Comparison of ENCODE assay signal across 8 cellular contexts in the genomic region with DNA sequence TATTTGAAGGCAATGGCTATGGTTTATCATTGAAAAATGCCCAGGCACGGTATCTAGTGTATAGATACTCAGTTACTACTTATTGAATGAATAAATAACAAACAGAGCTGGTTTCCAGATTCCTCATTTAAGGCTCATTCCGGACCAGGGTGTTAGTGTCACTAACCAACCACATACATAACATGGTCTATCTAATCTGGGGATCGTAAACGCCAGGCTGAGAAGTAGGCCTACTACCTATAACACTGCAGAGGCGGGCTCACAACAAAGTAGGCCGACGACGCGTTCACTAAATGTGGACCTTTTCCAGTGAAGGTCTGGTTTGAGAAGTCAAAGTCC. TPM values are rescaled to one million over a fixed set of nuclear protein-coding genes. Genes with fewer than 3 reads are reported as not detected.
A peak's percentile ranks its signal among the peaks of the same experiment; 100 is the strongest.
DNase-seq lines count a peak whose midpoint lies in the region; ATAC-seq and TF ChIP-seq lines count a peak whose summit lies in the region.

No MANE protein-coding gene starts in this region.

- no peak for DNase-seq in activated T-cell treated with anti-CD3 and anti-CD28 coated beads, Interleukin-2, amount 50 U/mL, for 4 hours
- no peak for DNase-seq in activated T-cell treated with anti-CD3 and anti-CD28 coated beads, Interleukin-2, amount 50 U/mL, for 1 hour
- no peak for DNase-seq in SJSA1 (ENCODE audit: low read depth in 1 of 2, low spot score in 2 of 2)
- DNase-seq in glutamatergic neuron, result no peak
- no peak for DNase-seq in stimulated activated naive CD8-positive, alpha-beta T cell treated with anti-CD3 and anti-CD28 coated beads, Interleukin-15, Interleukin-2, amounts not matched to agents 100 U/mL and 50 U/mL, for 24 hours
- no peak for DNase-seq in GM20000 (ENCODE audit: low spot score)
- no peak for DNase-seq in NCI-H510A treated with DMSO at 0.1 percent for 48 hours (lab: John Stamatoyannopoulos, UW)
- no peak for DNase-seq in HT-29 (ENCODE audit: low spot score)

- peak overlapping the region; percentile 60 for H3K27ac ChIP-seq in SJSA1

- H3K9me3 Mint-ChIP-seq in activated T-cell treated with anti-CD3 and anti-CD28 coated beads, Interleukin-2, amount 50 U/mL, for 4 hours, result no peaks in the 10 kb centered on the region
- H3K9me3 Mint-ChIP-seq in glutamatergic neuron (ENCODE audit: unreplicated experiment), result peaks cover 5% of the 10 kb centered on the region

- peaks cover 26% of the 10 kb centered on the region for H3K36me3 ChIP-seq in SJSA1

- H3K4me1 Mint-ChIP-seq in activated T-cell treated with anti-CD3 and anti-CD28 coated beads, Interleukin-2, amount 50 U/mL, for 4 hours (ENCODE audit: low read depth), result peaks cover 26% of the 10 kb centered on the region
- peaks cover 7% of the 10 kb centered on the region for H3K4me1 Mint-ChIP-seq in glutamatergic neuron (ENCODE audit: low read depth, unreplicated experiment)

- H3K36me3 Mint-ChIP-seq in activated T-cell treated with anti-CD3 and anti-CD28 coated beads, Interleukin-2, amount 50 U/mL, for 4 hours (ENCODE audit: insufficient read depth), result peaks cover 21% of the 10 kb centered on the region
- no peaks in the 10 kb centered on the region for H3K36me3 Mint-ChIP-seq in glutamatergic neuron (ENCODE audit: unreplicated experiment)

- no peaks in the 10 kb centered on the region for H3K27me3 ChIP-seq in SJSA1 (replicated peaks)

- H3K4me3 ChIP-seq in SJSA1, result peak overlapping the region; percentile 65

- H3K4me1 ChIP-seq in SJSA1 (replicated peaks), result peaks cover 9% of the 10 kb centered on the region; the same call in 1 of the 2 replicates

- ATAC-seq in activated T-cell treated with anti-CD3 and anti-CD28 coated beads, Interleukin-2, amount 50 U/mL, for 4 hours, result peak; percentile 28 to 30
- peak; percentile 15 for ATAC-seq in stimulated activated naive CD8-positive, alpha-beta T cell treated with anti-CD3 and anti-CD28 coated beads, Interleukin-15, Interleukin-2, amounts not matched to agents 100 U/mL and 50 U/mL, for 24 hours

- no peaks in the 10 kb centered on the region for H3K9me3 ChIP-seq in SJSA1 (replicated peaks)

- H3K27me3 Mint-ChIP-seq in activated T-cell treated with anti-CD3 and anti-CD28 coated beads, Interleukin-2, amount 50 U/mL, for 4 hours (ENCODE audit: low read depth), result no peaks in the 10 kb centered on the region
- peaks cover 5% of the 10 kb centered on the region for H3K27me3 Mint-ChIP-seq in glutamatergic neuron (ENCODE audit: unreplicated experiment)

- peak overlapping the region; percentile 93 for H3K27ac Mint-ChIP-seq in glutamatergic neuron (ENCODE audit: unreplicated experiment)

- TF ChIP-seq CTCF in glutamatergic neuron (IDR thresholded peaks at IDR 0.05; ENCODE audit: partially characterized antibody, unreplicated experiment), result no peak
- TF ChIP-seq CTCF in GM20000 (IDR thresholded peaks at IDR 0.05; ENCODE audit: extremely low read depth, missing control alignments), result no peak

- H3K4me3 Mint-ChIP-seq in activated T-cell treated with anti-CD3 and anti-CD28 coated beads, Interleukin-2, amount 50 U/mL, for 4 hours, result peak overlapping the region; percentile 86
- H3K4me3 Mint-ChIP-seq in glutamatergic neuron (ENCODE audit: unreplicated experiment), result peak overlapping the region; percentile 91

RNA-seq across cellular contexts. Expression of a gene that starts 0.4 kb away (rescaled TPM):
- 100 to 1,000 TPM; 118 to 123 (median 120) TPM for total RNA-seq in activated T-cell treated with anti-CD3 and anti-CD28 coated beads, Interleukin-2, amount 50 U/mL, for 4 hours
- total RNA-seq in SJSA1 (2014; rRNA removed; shearing (Covaris generic)), result 52.0 and 138 TPM in 2 replicates
- total RNA-seq in glutamatergic neuron (ENCODE audit: unreplicated experiment), result 46.6 TPM
- total RNA-seq in HT-29 (2014; rRNA removed; shearing (Covaris generic)), result 11.3 and 22.8 TPM in 2 replicates

RNA-seq across cellular contexts. Expression of a gene that starts 5.5 kb away (rescaled TPM):
- total RNA-seq in activated T-cell treated with anti-CD3 and anti-CD28 coated beads, Interleukin-2, amount 50 U/mL, for 4 hours, result 10 to 100 TPM; 51.0 to 59.3 (median 52.7) TPM
- 26.8 and 30.2 TPM in 2 replicates for total RNA-seq in SJSA1 (2014; rRNA removed; shearing (Covaris generic))
- total RNA-seq in glutamatergic neuron (ENCODE audit: unreplicated experiment), result 46.8 TPM
- total RNA-seq in HT-29 (2014; rRNA removed; shearing (Covaris generic)), result 46.6 and 51.5 TPM in 2 replicates
